ENCODE assay signal across 1 cellular context in the genomic region with DNA sequence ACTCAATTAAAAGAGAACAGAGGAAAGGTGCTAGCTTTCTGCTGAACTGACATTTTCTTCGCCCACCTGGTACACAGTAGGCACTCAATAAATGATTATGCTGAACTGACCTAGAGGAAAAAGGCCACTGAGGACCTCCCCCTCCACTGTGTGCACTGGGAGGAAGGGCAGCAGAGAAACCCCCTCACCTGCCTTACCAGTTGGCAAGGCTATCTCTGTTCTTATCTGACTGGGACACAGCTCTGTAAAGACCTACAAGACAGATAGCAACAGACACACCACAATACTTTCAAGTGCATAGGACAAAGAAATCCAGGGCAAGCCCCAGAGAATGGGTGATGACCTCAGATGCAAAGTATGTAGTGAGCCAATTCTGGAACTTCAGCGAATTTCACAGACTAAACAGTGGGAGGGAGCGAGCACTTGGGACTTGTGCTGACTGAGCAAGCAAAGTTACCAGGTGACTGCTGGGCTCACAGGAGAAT.
TF ChIP-seq lines count a peak whose summit lies in the region.

No MANE protein-coding gene starts in this region.

TF ChIP-seq in GM23338, 12 proteins besides CTCF, POLR2A, EP300 and RAD21 (continued from another document):
- TF ChIP-seq, protein P1, sequence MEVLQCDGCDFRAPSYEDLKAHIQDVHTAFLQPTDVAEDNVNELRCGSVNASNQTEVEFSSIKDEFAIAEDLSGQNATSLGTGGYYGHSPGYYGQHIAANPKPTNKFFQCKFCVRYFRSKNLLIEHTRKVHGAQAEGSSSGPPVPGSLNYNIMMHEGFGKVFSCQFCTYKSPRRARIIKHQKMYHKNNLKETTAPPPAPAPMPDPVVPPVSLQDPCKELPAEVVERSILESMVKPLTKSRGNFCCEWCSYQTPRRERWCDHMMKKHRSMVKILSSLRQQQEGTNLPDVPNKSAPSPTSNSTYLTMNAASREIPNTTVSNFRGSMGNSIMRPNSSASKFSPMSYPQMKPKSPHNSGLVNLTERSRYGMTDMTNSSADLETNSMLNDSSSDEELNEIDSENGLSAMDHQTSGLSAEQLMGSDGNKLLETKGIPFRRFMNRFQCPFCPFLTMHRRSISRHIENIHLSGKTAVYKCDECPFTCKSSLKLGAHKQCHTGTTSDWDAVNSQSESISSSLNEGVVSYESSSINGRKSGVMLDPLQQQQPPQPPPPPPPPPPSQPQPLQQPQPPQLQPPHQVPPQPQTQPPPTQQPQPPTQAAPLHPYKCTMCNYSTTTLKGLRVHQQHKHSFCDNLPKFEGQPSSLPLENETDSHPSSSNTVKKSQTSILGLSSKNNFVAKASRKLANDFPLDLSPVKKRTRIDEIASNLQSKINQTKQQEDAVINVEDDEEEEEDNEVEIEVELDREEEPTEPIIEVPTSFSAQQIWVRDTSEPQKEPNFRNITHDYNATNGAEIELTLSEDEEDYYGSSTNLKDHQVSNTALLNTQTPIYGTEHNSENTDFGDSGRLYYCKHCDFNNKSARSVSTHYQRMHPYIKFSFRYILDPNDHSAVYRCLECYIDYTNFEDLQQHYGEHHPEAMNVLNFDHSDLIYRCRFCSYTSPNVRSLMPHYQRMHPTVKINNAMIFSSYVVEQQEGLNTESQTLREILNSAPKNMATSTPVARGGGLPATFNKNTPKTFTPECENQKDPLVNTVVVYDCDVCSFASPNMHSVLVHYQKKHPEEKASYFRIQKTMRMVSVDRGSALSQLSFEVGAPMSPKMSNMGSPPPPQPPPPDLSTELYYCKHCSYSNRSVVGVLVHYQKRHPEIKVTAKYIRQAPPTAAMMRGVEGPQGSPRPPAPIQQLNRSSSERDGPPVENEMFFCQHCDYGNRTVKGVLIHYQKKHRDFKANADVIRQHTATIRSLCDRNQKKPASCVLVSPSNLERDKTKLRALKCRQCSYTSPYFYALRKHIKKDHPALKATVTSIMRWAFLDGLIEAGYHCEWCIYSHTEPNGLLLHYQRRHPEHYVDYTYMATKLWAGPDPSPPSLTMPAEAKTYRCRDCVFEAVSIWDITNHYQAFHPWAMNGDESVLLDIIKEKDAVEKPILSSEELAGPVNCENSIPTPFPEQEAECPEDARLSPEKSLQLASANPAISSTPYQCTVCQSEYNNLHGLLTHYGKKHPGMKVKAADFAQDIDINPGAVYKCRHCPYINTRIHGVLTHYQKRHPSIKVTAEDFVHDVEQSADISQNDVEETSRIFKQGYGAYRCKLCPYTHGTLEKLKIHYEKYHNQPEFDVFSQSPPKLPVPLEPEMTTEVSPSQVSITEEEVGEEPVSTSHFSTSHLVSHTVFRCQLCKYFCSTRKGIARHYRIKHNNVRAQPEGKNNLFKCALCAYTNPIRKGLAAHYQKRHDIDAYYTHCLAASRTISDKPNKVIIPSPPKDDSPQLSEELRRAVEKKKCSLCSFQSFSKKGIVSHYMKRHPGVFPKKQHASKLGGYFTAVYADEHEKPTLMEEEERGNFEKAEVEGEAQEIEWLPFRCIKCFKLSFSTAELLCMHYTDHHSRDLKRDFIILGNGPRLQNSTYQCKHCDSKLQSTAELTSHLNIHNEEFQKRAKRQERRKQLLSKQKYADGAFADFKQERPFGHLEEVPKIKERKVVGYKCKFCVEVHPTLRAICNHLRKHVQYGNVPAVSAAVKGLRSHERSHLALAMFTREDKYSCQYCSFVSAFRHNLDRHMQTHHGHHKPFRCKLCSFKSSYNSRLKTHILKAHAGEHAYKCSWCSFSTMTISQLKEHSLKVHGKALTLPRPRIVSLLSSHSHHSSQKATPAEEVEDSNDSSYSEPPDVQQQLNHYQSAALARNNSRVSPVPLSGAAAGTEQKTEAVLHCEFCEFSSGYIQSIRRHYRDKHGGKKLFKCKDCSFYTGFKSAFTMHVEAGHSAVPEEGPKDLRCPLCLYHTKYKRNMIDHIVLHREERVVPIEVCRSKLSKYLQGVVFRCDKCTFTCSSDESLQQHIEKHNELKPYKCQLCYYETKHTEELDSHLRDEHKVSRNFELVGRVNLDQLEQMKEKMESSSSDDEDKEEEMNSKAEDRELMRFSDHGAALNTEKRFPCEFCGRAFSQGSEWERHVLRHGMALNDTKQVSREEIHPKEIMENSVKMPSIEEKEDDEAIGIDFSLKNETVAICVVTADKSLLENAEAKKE (CRISPR knock-in tag; IDR thresholded peaks at IDR 0.05), result no peak
- TF ChIP-seq JUNB (IDR thresholded peaks at IDR 0.05; ENCODE audit: unreplicated experiment) (no peak), POLR2AphosphoS5 (IDR thresholded peaks at IDR 0.05; ENCODE audit: low read depth) (no peak), ZNF331 (CRISPR knock-in tag; IDR thresholded peaks at IDR 0.05; ENCODE audit: low read depth) (no peak), CREB1 (CRISPR knock-in tag; IDR thresholded peaks at IDR 0.05; ENCODE audit: low read depth) (no peak)
- TF ChIP-seq, protein P2, sequence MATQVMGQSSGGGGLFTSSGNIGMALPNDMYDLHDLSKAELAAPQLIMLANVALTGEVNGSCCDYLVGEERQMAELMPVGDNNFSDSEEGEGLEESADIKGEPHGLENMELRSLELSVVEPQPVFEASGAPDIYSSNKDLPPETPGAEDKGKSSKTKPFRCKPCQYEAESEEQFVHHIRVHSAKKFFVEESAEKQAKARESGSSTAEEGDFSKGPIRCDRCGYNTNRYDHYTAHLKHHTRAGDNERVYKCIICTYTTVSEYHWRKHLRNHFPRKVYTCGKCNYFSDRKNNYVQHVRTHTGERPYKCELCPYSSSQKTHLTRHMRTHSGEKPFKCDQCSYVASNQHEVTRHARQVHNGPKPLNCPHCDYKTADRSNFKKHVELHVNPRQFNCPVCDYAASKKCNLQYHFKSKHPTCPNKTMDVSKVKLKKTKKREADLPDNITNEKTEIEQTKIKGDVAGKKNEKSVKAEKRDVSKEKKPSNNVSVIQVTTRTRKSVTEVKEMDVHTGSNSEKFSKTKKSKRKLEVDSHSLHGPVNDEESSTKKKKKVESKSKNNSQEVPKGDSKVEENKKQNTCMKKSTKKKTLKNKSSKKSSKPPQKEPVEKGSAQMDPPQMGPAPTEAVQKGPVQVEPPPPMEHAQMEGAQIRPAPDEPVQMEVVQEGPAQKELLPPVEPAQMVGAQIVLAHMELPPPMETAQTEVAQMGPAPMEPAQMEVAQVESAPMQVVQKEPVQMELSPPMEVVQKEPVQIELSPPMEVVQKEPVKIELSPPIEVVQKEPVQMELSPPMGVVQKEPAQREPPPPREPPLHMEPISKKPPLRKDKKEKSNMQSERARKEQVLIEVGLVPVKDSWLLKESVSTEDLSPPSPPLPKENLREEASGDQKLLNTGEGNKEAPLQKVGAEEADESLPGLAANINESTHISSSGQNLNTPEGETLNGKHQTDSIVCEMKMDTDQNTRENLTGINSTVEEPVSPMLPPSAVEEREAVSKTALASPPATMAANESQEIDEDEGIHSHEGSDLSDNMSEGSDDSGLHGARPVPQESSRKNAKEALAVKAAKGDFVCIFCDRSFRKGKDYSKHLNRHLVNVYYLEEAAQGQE (IDR thresholded peaks at IDR 0.05; ENCODE audit: unreplicated experiment), result no peak
